1 cellular context compared by ENCODE assay signal in genomic region chr6:27129095-27129815, GRCh38.
TF ChIP-seq lines count a peak whose summit lies in the region.

No MANE protein-coding gene starts in this region.

TF ChIP-seq in K562, 482 proteins besides CTCF, POLR2A, EP300 and RAD21 (continued from another document and continues in another):
- peak; percentile 92; the same call in 1 of the 2 replicates for TF ChIP-seq E2F5 (CRISPR knock-in tag; IDR thresholded peaks at IDR 0.05)
- peak in 1 of 2 experiments; percentile 52; a peak in 1 of 4 replicates for TF ChIP-seq ZNF639 (CRISPR knock-in tag; conservative IDR thresholded peaks at IDR 0.05 in 1 of 2, IDR thresholded peaks at IDR 0.05 in 1 of 2)
- no peak for TF ChIP-seq ID3 (CRISPR knock-in tag; IDR thresholded peaks at IDR 0.05)
- no peak for TF ChIP-seq ID3 (tag; IDR thresholded peaks at IDR 0.05)
- TF ChIP-seq HMBOX1 (IDR thresholded peaks at IDR 0.05), result 0 out of 2 replicates have a peak, but pooled peaks have one; percentile 12
- TF ChIP-seq LEF1 (IDR thresholded peaks at IDR 0.05), result peak; percentile 17; the same call in 1 of the 2 replicates
- peak; percentile 51; the same call in 1 of the 2 replicates for TF ChIP-seq GATAD2B (IDR thresholded peaks at IDR 0.05; ENCODE audit: borderline replicate concordance)
- TF ChIP-seq POLR2G (IDR thresholded peaks at IDR 0.05; ENCODE audit: low read depth, low read length), result 0 out of 2 replicates have a peak, but pooled peaks have one; percentile 14
- peak; percentile 59; the same call in 1 of the 2 replicates for TF ChIP-seq ATF7 (IDR thresholded peaks at IDR 0.05)
- peak; percentile 81 to 84 for TF ChIP-seq FOXK2 (conservative IDR thresholded peaks at IDR 0.05 in 1 of 2, IDR thresholded peaks at IDR 0.05 in 1 of 2; ENCODE audit: low read depth in 2 of 2)
- TF ChIP-seq TEAD1 (CRISPR knock-in tag; IDR thresholded peaks at IDR 0.05), result no peak
- TF ChIP-seq ZNF780A (CRISPR knock-in tag; IDR thresholded peaks at IDR 0.05), result no peak
- no peak for TF ChIP-seq LARP7 (IDR thresholded peaks at IDR 0.05)
- TF ChIP-seq GTF2E2 (tag; IDR thresholded peaks at IDR 0.05), result 0 out of 2 replicates have a peak, but pooled peaks have one; percentile 38
- TF ChIP-seq CREB5 (CRISPR knock-in tag; IDR thresholded peaks at IDR 0.05), result no peak
- no peak for TF ChIP-seq JUN (IDR thresholded peaks at IDR 0.05; ENCODE audit: borderline replicate concordance, low read depth, low read length)
- no peak; the same call in 1 of the 2 replicates for TF ChIP-seq JUN (CRISPR knock-in tag; IDR thresholded peaks at IDR 0.05; ENCODE audit: borderline replicate concordance)
- TF ChIP-seq ZNF766 (CRISPR knock-in tag; conservative IDR thresholded peaks at IDR 0.05), result peak; percentile 79; the same call in 1 of the 2 replicates
- no peak for TF ChIP-seq ZNF511 (CRISPR knock-in tag; IDR thresholded peaks at IDR 0.05)
- TF ChIP-seq POLR2AphosphoS5 (IDR thresholded peaks at IDR 0.05; ENCODE audit: control insufficient read depth, insufficient read depth, low read depth, low read length), result peak; percentile 69
- TF ChIP-seq CEBPG (CRISPR knock-in tag; IDR thresholded peaks at IDR 0.05), result peak; percentile 33; the same call in 1 of the 2 replicates
- TF ChIP-seq CEBPG (tag; conservative IDR thresholded peaks at IDR 0.05 in 1 of 2, IDR thresholded peaks at IDR 0.05 in 1 of 2), result peak; percentile 63 to 66; a peak in 3 of 4 replicates
- TF ChIP-seq MAZ (CRISPR knock-in tag; conservative IDR thresholded peaks at IDR 0.05 in 1 of 2, IDR thresholded peaks at IDR 0.05 in 1 of 2), result 0 out of 4 replicates have a peak, but pooled peaks of 1 of the 2 experiments have one; percentile 11
- TF ChIP-seq KDM2B (CRISPR knock-in tag; IDR thresholded peaks at IDR 0.05), result peak; percentile 82; the same call in 1 of the 2 replicates
- TF ChIP-seq PBX2 (CRISPR knock-in tag; IDR thresholded peaks at IDR 0.05; ENCODE audit: low read depth), result no peak
- peak; percentile 53; the same call in 1 of the 2 replicates for TF ChIP-seq PBX2 (tag; conservative IDR thresholded peaks at IDR 0.05; ENCODE audit: low read depth)
- no peak for TF ChIP-seq GTF3C2 (IDR thresholded peaks at IDR 0.05; ENCODE audit: borderline replicate concordance, extremely low read depth, insufficient read length)
- TF ChIP-seq ARID1B (IDR thresholded peaks at IDR 0.05), result peak; percentile 41
- peak; percentile 31; the same call in 1 of the 2 replicates for TF ChIP-seq PML (IDR thresholded peaks at IDR 0.05; ENCODE audit: low read length)
- TF ChIP-seq ZC3H4 (CRISPR knock-in tag; IDR thresholded peaks at IDR 0.05; ENCODE audit: borderline replicate concordance), result peak; percentile 33; the same call in 1 of the 2 replicates
- TF ChIP-seq POLR2B (IDR thresholded peaks at IDR 0.05; ENCODE audit: low read depth, partially characterized antibody), result no peak
- no peak; the same call in none of the 2 replicates for TF ChIP-seq NCOR1 (IDR thresholded peaks at IDR 0.05)
- 0 out of 2 replicates have a peak, but pooled peaks have one; percentile 27 for TF ChIP-seq MTA3 (IDR thresholded peaks at IDR 0.05; ENCODE audit: borderline replicate concordance)
- no peak for TF ChIP-seq ZKSCAN3 (CRISPR knock-in tag; IDR thresholded peaks at IDR 0.05)
- peak in 1 of 2 experiments; percentile 93; a peak in 1 of 4 replicates for TF ChIP-seq BCLAF1 (IDR thresholded peaks at IDR 0.05; ENCODE audit: borderline replicate concordance in 1 of 2, control insufficient read depth in 1 of 2, low read depth in 2 of 2, low read length in 1 of 2)
- no peak for TF ChIP-seq UBTF (IDR thresholded peaks at IDR 0.05; ENCODE audit: borderline replicate concordance in 1 of 2, low read depth in 2 of 2, low read length in 2 of 2)
- TF ChIP-seq MNT (conservative IDR thresholded peaks at IDR 0.05), result peak; percentile 44 to 46; a peak in 3 of 4 replicates
